In the genomic region with DNA sequence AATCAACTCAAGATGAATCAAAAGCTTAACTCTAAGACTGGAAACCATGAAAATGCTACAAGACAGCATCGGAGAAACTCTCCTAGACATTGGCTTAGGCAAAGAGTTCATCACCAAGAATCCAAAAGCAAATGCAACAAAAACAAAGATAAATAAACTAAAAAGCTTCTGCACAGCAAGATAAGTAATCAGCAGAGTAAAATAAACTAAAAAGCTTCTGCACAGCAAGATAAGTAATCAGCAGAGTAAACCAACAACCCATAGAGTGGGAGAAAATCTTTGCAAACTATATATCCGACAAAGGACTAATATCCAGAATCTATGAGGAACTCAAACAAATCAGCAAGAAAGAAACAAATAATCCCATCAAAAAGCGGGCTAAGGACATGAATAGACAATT, we compare ENCODE assay signal across 20 cellular contexts. TPM values are rescaled to one million over a fixed set of nuclear protein-coding genes. Genes with fewer than 3 reads are reported as not detected.
"Had no signal": no experiment of that assay in that cellular context is flagged by ENCODE, and none has a peak within 500 bp of the region (broad histone marks: within the 10 kb centered on the region; RNA-seq: fewer than 3 reads in every experiment).

No MANE protein-coding gene starts in this region.

RNA-seq across cellular contexts. Expression of gene GPX5, which starts 21.3 kb away (rescaled TPM):
- total RNA-seq: activated naive CD4-positive, alpha-beta T cell treated with anti-CD3 and anti-CD28 coated beads for 36 hours; activated naive CD4-positive, alpha-beta T cell treated with anti-CD3 and anti-CD28 coated beads, Interleukin-2, amount 50 U/mL, for 72 hours; activated naive CD8-positive, alpha-beta T cell treated with anti-CD3 and anti-CD28 coated beads for 36 hours; activated naive CD8-positive, alpha-beta T cell treated with anti-CD3 and anti-CD28 coated beads, Interleukin-2, amount 10 ng/mL, durations not matched to agents 7 days and 5 days; activated T-cell treated with anti-CD3 and anti-CD28 coated beads, Interleukin-2, amount 50 U/mL, for 72 hours; activated T-helper 1 cell treated with anti-CD3 and anti-CD28 coated beads, Interleukin-12 subunit alpha, Interleukin-12 subunit beta, Interleukin-2, Interleukin-4 antibody, amounts not matched to agents 30 ng/mL and 10 ng/mL and 1 ng/mL, durations not matched to agents 14 hours and 24 hours and 36 hours; activated T-helper 17 cell treated with anti-CD3 and anti-CD28 coated beads, Interleukin-2, amount 50 U/mL, for 72 hours; activated T-helper 2 cell treated with anti-CD3 and anti-CD28 coated beads, Interferon-gamma antibody, Interleukin-2, Interleukin-4, amounts not matched to agents 10 μg/mL and 5 μg/mL and 100 μg/mL, durations not matched to agents 14 hours and 24 hours and 36 hours; adrenal gland; aorta; ascending aorta; body of pancreas; breast epithelium; bronchial epithelial cell; cardiac septum; cerebellum; chondrocyte had no signal
- polyA plus RNA-seq: adipose tissue, adrenal gland, aorta had no signal

RNA-seq across cellular contexts. Expression of gene GPX6, which starts 31.4 kb away (rescaled TPM):
- total RNA-seq: activated naive CD4-positive, alpha-beta T cell treated with anti-CD3 and anti-CD28 coated beads for 36 hours; activated naive CD4-positive, alpha-beta T cell treated with anti-CD3 and anti-CD28 coated beads, Interleukin-2, amount 50 U/mL, for 72 hours; activated naive CD8-positive, alpha-beta T cell treated with anti-CD3 and anti-CD28 coated beads for 36 hours; activated naive CD8-positive, alpha-beta T cell treated with anti-CD3 and anti-CD28 coated beads, Interleukin-2, amount 10 ng/mL, durations not matched to agents 7 days and 5 days; activated T-cell treated with anti-CD3 and anti-CD28 coated beads, Interleukin-2, amount 50 U/mL, for 72 hours; activated T-helper 1 cell treated with anti-CD3 and anti-CD28 coated beads, Interleukin-12 subunit alpha, Interleukin-12 subunit beta, Interleukin-2, Interleukin-4 antibody, amounts not matched to agents 30 ng/mL and 10 ng/mL and 1 ng/mL, durations not matched to agents 14 hours and 24 hours and 36 hours; activated T-helper 17 cell treated with anti-CD3 and anti-CD28 coated beads, Interleukin-2, amount 50 U/mL, for 72 hours; activated T-helper 2 cell treated with anti-CD3 and anti-CD28 coated beads, Interferon-gamma antibody, Interleukin-2, Interleukin-4, amounts not matched to agents 10 μg/mL and 5 μg/mL and 100 μg/mL, durations not matched to agents 14 hours and 24 hours and 36 hours; adrenal gland; aorta; ascending aorta; astrocyte; body of pancreas; breast epithelium; bronchial epithelial cell; cardiac muscle cell; cardiac septum; cerebellum; chondrocyte had no signal
- polyA plus RNA-seq: adipose tissue, adrenal gland, aorta, cardiac muscle cell had no signal
